In genomic region chrX:138723301-138723700, GRCh38 we compare ENCODE assay signal across 18 cellular contexts. TPM values are rescaled to one million over a fixed set of nuclear protein-coding genes. Genes with fewer than 3 reads are reported as not detected.
DNase-seq lines count a peak whose midpoint lies in the region; ATAC-seq, FAIRE-seq and TF ChIP-seq lines count a peak whose summit lies in the region.
"Had no signal": no experiment of that assay in that cellular context is flagged by ENCODE, and none has a peak within 500 bp of the region (broad histone marks: within the 10 kb centered on the region; RNA-seq: fewer than 3 reads in every experiment).

No MANE protein-coding gene starts in this region.

- TF ChIP-seq EP300 in upper lobe of left lung (IDR thresholded peaks at IDR 0.05): no peak

- 80 to 90% methylated on average over 5 of the region's 5 CpGs for WGBS in upper lobe of left lung, 2 donors

- no peak overlapping the region for H3K4me2 ChIP-seq in neural progenitor cell
- H3K4me2 ChIP-seq: A549 had no signal

- no peaks in the 10 kb centered on the region for H3K27me3 Mint-ChIP-seq in neural progenitor cell (ENCODE audit: insufficient read depth, low read depth)
- H3K27me3 Mint-ChIP-seq: B cell; CD4-positive, alpha-beta T cell had no signal

- no peak for TF ChIP-seq POLR2A in upper lobe of left lung (IDR thresholded peaks at IDR 0.05)

- no peak overlapping the region for H3K4me3 Mint-ChIP-seq in neural progenitor cell
- H3K4me3 Mint-ChIP-seq: B cell; CD4-positive, alpha-beta T cell had no signal

- no peaks in the 10 kb centered on the region for H3K36me3 ChIP-seq in neural progenitor cell
- no peaks in the 10 kb centered on the region for H3K36me3 ChIP-seq in upper lobe of left lung

- no peak for FAIRE-seq in urothelium cell line (lab: Jason Lieb, UNC)
- FAIRE-seq: A549, GM12878, GM18507, H54 had no signal

- H3K27ac Mint-ChIP-seq in neural progenitor cell: peak overlapping the region; percentile 11
- H3K27ac Mint-ChIP-seq: B cell; CD4-positive, alpha-beta T cell had no signal

- H3K9ac ChIP-seq in neural progenitor cell: no peak overlapping the region

- no peaks in the 10 kb centered on the region for H3K9me3 ChIP-seq in neural progenitor cell (ENCODE audit: low read depth)
- no peaks in the 10 kb centered on the region for H3K9me3 ChIP-seq in upper lobe of left lung
- H3K9me3 ChIP-seq: A549 had no signal

- ATAC-seq in upper lobe of left lung (ENCODE audit: low FRiP score in 2 of 2): no peak
- ATAC-seq: A549, GM12878, HCT116 had no signal

- DNase-seq in Ammon's horn (ENCODE audit: low spot score) (peak; percentile 32), NCI-H69 (lab: John Stamatoyannopoulos, UW) (peak; percentile 58), astrocyte of the hippocampus (ENCODE audit: low read depth, low spot score) (peak; percentile 68), neural progenitor cell (ENCODE audit: low spot score) (no peak), HT-29 (ENCODE audit: low spot score) (no peak), ecto neural progenitor cell (ENCODE audit: low spot score) (no peak), urothelium cell line (ENCODE audit: low spot score) (no peak), upper lobe of left lung (no peak)
- DNase-seq: C1 segment of cervical spinal cord; Calu3; CD4-positive, alpha-beta T cell; DMS 273 treated with DMSO at 0.1 percent for 48 hours had no signal

- no peak overlapping the region for H2AFZ ChIP-seq in neural progenitor cell (replicated peaks)

- no peaks in the 10 kb centered on the region for H3K27me3 ChIP-seq in neural progenitor cell
- H3K27me3 ChIP-seq in upper lobe of left lung: no peaks in the 10 kb centered on the region

- H3K79me2 ChIP-seq in neural progenitor cell (ENCODE audit: low read depth): no peaks in the 10 kb centered on the region

- H3K9me3 Mint-ChIP-seq in neural progenitor cell: no peaks in the 10 kb centered on the region
- H3K9me3 Mint-ChIP-seq: CD4-positive, alpha-beta T cell had no signal

- H3K4me3 ChIP-seq in neural progenitor cell (no peak overlapping the region), upper lobe of left lung (no peak overlapping the region)
- H3K4me3 ChIP-seq: A549, GM12878 had no signal

- no peaks in the 10 kb centered on the region for H4K20me1 ChIP-seq in neural progenitor cell (ENCODE audit: low read depth)

- no peaks in the 10 kb centered on the region for H3K4me1 ChIP-seq in neural progenitor cell
- H3K4me1 ChIP-seq in upper lobe of left lung: no peaks in the 10 kb centered on the region
- H3K4me1 ChIP-seq: A549 had no signal

- H3K36me3 Mint-ChIP-seq in neural progenitor cell: no peaks in the 10 kb centered on the region

- H3F3A ChIP-seq in neural progenitor cell (ENCODE audit: low read depth): no peaks in the 10 kb centered on the region

- H3K27ac ChIP-seq in neural progenitor cell (no peak overlapping the region), upper lobe of left lung (no peak overlapping the region)
- H3K27ac ChIP-seq: A549 had no signal

- H3K4me1 Mint-ChIP-seq in neural progenitor cell: peaks cover 18% of the 10 kb centered on the region
- H3K4me1 Mint-ChIP-seq: B cell had no signal

- TF ChIP-seq CTCF in neural progenitor cell (IDR thresholded peaks at IDR 0.05) (no peak), upper lobe of left lung (IDR thresholded peaks at IDR 0.05) (no peak)

RNA-seq across cellular contexts. Expression of gene FGF13, which starts 11.8 kb away (rescaled TPM):
- total RNA-seq in neural progenitor cell (ENCODE audit: low replicate concordance): 19.2 and 23.8 TPM in 2 replicates
- not detected in 2 replicates for total RNA-seq in HT-29 (2014; rRNA removed; shearing (Covaris generic))
- 1 to 10 TPM in 5 of 6 donors, under 1 TPM in 1; 0.22 to 2.5 (median 1.6) TPM for total RNA-seq in upper lobe of left lung
- total RNA-seq: B cell; Calu3; CD4-positive, alpha-beta T cell had no signal

Comparison
In these comparisons a context has a peak if more than half of its experiments do, and no peak if none do; other contexts are left out.
1. DNase-seq: peak in Ammon's horn (single experiment), NCI-H69 (single experiment) and astrocyte of the hippocampus (single experiment); none in neural progenitor cell (single experiment), HT-29 (single experiment), ecto neural progenitor cell (single experiment), urothelium cell line (single experiment) and upper lobe of left lung (0 of 2).